8 cellular contexts compared by ENCODE assay signal in genomic region chr3:88203537-88204143, GRCh38. TPM values are rescaled to one million over a fixed set of nuclear protein-coding genes. Genes with fewer than 3 reads are reported as not detected.
DNase-seq lines count a peak whose midpoint lies in the region; ATAC-seq, FAIRE-seq and TF ChIP-seq lines count a peak whose summit lies in the region.

No MANE protein-coding gene starts in this region.

- no peaks in the 10 kb centered on the region for H3K9me3 ChIP-seq in GM12878 (replicated peaks; ENCODE audit: control insufficient read depth, insufficient read depth, low read length)

- no TSS peak for BruUV-seq in GM12878 (replicated peaks; lab: Mats Ljungman, UMichigan)

- intact Hi-C loops in GM12878 (cut with micrococcal nuclease; ENCODE audit: unreplicated experiment): loop anchor here (2.0 to 5.0 kb wide), 4 partner anchors 895 to 1979 kb away; no protein-coding TSS in a partner anchor

- peak; percentile 98 for ATAC-seq in GM12878

- TF ChIP-seq RAD21 in GM12878 (IDR thresholded peaks at IDR 0.05; ENCODE audit: insufficient read depth, low read depth, low read length): peak; percentile 90

- H3K27ac ChIP-seq in GM12878 (ENCODE audit: control insufficient read depth, insufficient read depth): no peak overlapping the region

- H3K4me3 ChIP-seq in GM12878: no peak overlapping the region

- no peak overlapping the region for H2AFZ ChIP-seq in GM12878 (ENCODE audit: control insufficient read depth, low read depth, low read length)

- no peak overlapping the region for H3K4me2 ChIP-seq in GM12878 (ENCODE audit: control insufficient read depth, insufficient read depth)

- H3K4me1 ChIP-seq in GM12878 (ENCODE audit: control insufficient read depth, insufficient read depth, low read length): no peaks in the 10 kb centered on the region

- RAD21 ChIA-PET in GM12878 (lab: Charles Lee; ENCODE audit: unreplicated experiment): no interaction called here

- WGBS in GM12878 (ENCODE audit: insufficient coverage, insufficient replicate concordance, low lambda C conversion rate, missing lambda C conversion rate): 0% methylated on average over 6 of the region's 6 CpGs

- H3K27me3 ChIP-seq in GM12878 (replicated peaks in 1 of 2; ENCODE audit: control insufficient read depth in 2 of 2, insufficient read depth in 2 of 2, low read length in 1 of 2): no peaks in the 10 kb centered on the region

- H3K9ac ChIP-seq in GM12878 (ENCODE audit: control insufficient read depth, insufficient read depth, low read length): no peak overlapping the region

- TF ChIP-seq EP300 in GM12878 (IDR thresholded peaks at IDR 0.05; ENCODE audit: borderline replicate concordance in 1 of 2, control insufficient read depth in 1 of 2, low read depth in 2 of 2, low read length in 2 of 2): no peak

- H3K36me3 ChIP-seq in GM12878 (ENCODE audit: control insufficient read depth in 2 of 2, insufficient read depth in 2 of 2, low read length in 1 of 2): no peaks in the 10 kb centered on the region

- CTCF ChIA-PET in HEK293T (lab: Yijun Ruan, JAX): interaction anchor here (1.1 kb wide), 1 partner anchor 16 kb away, joined by 3 read pairs; no protein-coding TSS in a partner anchor
- CTCF ChIA-PET in GM12878 (lab: Yijun Ruan, JAX): interaction anchor here (0.7 kb wide), 1 partner anchor 11 kb away, joined by 4 read pairs; no protein-coding TSS in a partner anchor

- SMC1A ChIA-PET in GM12878 (lab: Charles Lee; ENCODE audit: uncharacterized antibody, unreplicated experiment): no interaction called here

- H3K79me2 ChIP-seq in GM12878 (ENCODE audit: control insufficient read depth, insufficient read depth, low read length): no peaks in the 10 kb centered on the region

- FAIRE-seq in GM12878 (lab: Jason Lieb, UNC): peak; percentile 97

- peak; percentile 10 for DNase-seq in NK-92 treated with Interleukin-12 subunit alpha and Interleukin-12 subunit beta, amount 100 ng/mL, for 24 hours (lab: John Stamatoyannopoulos, UW)
- DNase-seq in NK-92 (lab: John Stamatoyannopoulos, UW; ENCODE audit: unreplicated experiment) (no peak), HEK293T (ENCODE audit: extremely low spot score) (peak; percentile 70), M059J (ENCODE audit: low read depth) (peak; percentile 39), SW480 (ENCODE audit: low spot score) (peak; percentile 51), GM12878 (ENCODE audit: low read depth, low spot score) (peak; percentile 24), iPS-NIHi7 (ENCODE audit: extremely low spot score) (peak; percentile 62)
- DNase-seq in stimulated activated CD4-positive, alpha-beta T cell treated with anti-CD3 and anti-CD28 coated beads, Interleukin-12 subunit alpha, Interleukin-12 subunit beta, amount 100 ng/mL, for 48 hours (ENCODE audit: low read depth in 2 of 3, low spot score in 1 of 3): peak; percentile 26 to 66 (median 50)

- TF ChIP-seq POLR2A in GM12878 (IDR thresholded peaks at IDR 0.05; ENCODE audit: low read depth, low read length): no peak

- no peaks in the 10 kb centered on the region for H4K20me1 ChIP-seq in GM12878 (ENCODE audit: control insufficient read depth, insufficient read depth)

- in situ Hi-C loops in GM12878 (cut with MboI): loop anchor here (10.0 to 25.0 kb wide), 2 partner anchors 1884 to 1981 kb away; no protein-coding TSS in a partner anchor

- POLR2A ChIA-PET in HEK293T (lab: Yijun Ruan, JAX): no interaction called here
- POLR2A ChIA-PET in GM12878 (lab: Charles Lee): no interaction called here

- peak; percentile 84 to 85 (median 84) for TF ChIP-seq CTCF in GM12878 (IDR thresholded peaks at IDR 0.05 in 2 of 3, conservative IDR thresholded peaks at IDR 0.05 in 1 of 3; ENCODE audit: control insufficient read depth in 2 of 3, extremely low read depth in 1 of 3, insufficient read depth in 1 of 3, low read depth in 3 of 3, low read length in 3 of 3)

TF ChIP-seq in HEK293T, 16 proteins besides CTCF, POLR2A, EP300 and RAD21:
- TF ChIP-seq BHLHE40 (IDR thresholded peaks at IDR 0.05; ENCODE audit: borderline replicate concordance) (no peak), HDGF (IDR thresholded peaks at IDR 0.05; ENCODE audit: borderline replicate concordance) (no peak), SUZ12 (IDR thresholded peaks at IDR 0.05) (no peak), PKNOX1 (IDR thresholded peaks at IDR 0.05) (no peak), ARNT (IDR thresholded peaks at IDR 0.05) (no peak), ZNF384 (IDR thresholded peaks at IDR 0.05) (no peak), ELF4 (IDR thresholded peaks at IDR 0.05) (no peak), SP1 (IDR thresholded peaks at IDR 0.05) (no peak), FOXA1 (IDR thresholded peaks at IDR 0.05) (no peak)
TF ChIP-seq in HEK293T: peak in this region for 0.

TF ChIP-seq in GM12878, 131 proteins besides CTCF, POLR2A, EP300 and RAD21:
- no peak for TF ChIP-seq SMAD1 (IDR thresholded peaks at IDR 0.05; ENCODE audit: low read depth, partially characterized antibody)
- peak; percentile 32; the same call in 1 of the 2 replicates for TF ChIP-seq YY1 (IDR thresholded peaks at IDR 0.05; ENCODE audit: low read depth, low read length)
- peak; percentile 73; the same call in 1 of the 2 replicates for TF ChIP-seq SMC3 (IDR thresholded peaks at IDR 0.05; ENCODE audit: borderline replicate concordance, low read length)
- TF ChIP-seq RCOR1 (conservative IDR thresholded peaks at IDR 0.05; ENCODE audit: low read depth, low read length): no peak

RNA-seq across cellular contexts. Expression of gene C3orf38, which starts 53.9 kb away (rescaled TPM):
- total RNA-seq in M059J (2014; rRNA removed; shearing (Covaris generic)): 15.2 and 21.1 TPM in 2 replicates
- total RNA-seq in GM12878 (2013; cell fraction: nucleolus; rRNA removed): 70.7 and 75.0 TPM in 2 replicates
- total RNA-seq in GM12878 (2014; rRNA removed) (31.5 and 40.0 TPM in 2 replicates), GM12878 (2014; rRNA removed; fragmentation: Illumina TruSeq; extraction: Trizol) (47.9 and 48.6 TPM in 2 replicates), GM12878 (2021) (28.3 and 29.7 TPM in 2 replicates)
- polyA plus RNA-seq in GM12878 (2011; ENCODE audit: low read depth): 11.1 TPM
- polyA plus RNA-seq in GM12878 (2011; rRNA removed) (31.4 and 52.9 TPM in 2 replicates), GM12878 (2014; fragmentation: Illumina TruSeq; extraction: Trizol) (39.9 and 47.3 TPM in 2 replicates), GM12878 (2014; fragmentation: Nextera tagmentation; extraction: Ambion mirVana) (10 to 100 TPM; 29.1 to 37.7 TPM), GM12878 (2014; rRNA removed) (20.9 and 23.0 TPM in 2 replicates), GM12878 (2016; fragmentation: Nextera tagmentation; extraction: Ambion mirVana) (10 to 100 TPM; 28.5 to 33.8 TPM)
- 14.9 and 15.0 TPM in 2 replicates for polyA plus RNA-seq in GM12878 (2011; cell fraction: cytosol; rRNA removed)
- 10.8 and 12.2 TPM in 2 replicates for polyA plus RNA-seq in GM12878 (2011; cell fraction: nucleus; rRNA removed)
- 16.9 and 22.7 TPM in 2 replicates for polyA plus RNA-seq in GM12878 (2012)
- polyA minus RNA-seq in GM12878 (2011; rRNA and poly(A)+ RNA removed): 35.7 and 42.2 TPM in 2 replicates
- 18.3 and 19.3 TPM in 2 replicates for polyA minus RNA-seq in GM12878 (2011; cell fraction: cytosol; rRNA and poly(A)+ RNA removed)
- polyA minus RNA-seq in GM12878 (2011; cell fraction: nucleus; rRNA and poly(A)+ RNA removed): 19.7 and 25.4 TPM in 2 replicates
